Comparison of ENCODE assay signal across 1 cellular context in genomic region chr16:49574826-49575225, GRCh38.
TF ChIP-seq lines count a peak whose summit lies in the region.

No MANE protein-coding gene starts in this region.

TF ChIP-seq in H1, 55 proteins besides CTCF, POLR2A, EP300 and RAD21:
- TF ChIP-seq TBP (IDR thresholded peaks at IDR 0.05; ENCODE audit: low read depth, low read length) = no peak
- no peak for TF ChIP-seq TAF7 (optimal IDR thresholded peaks at IDR 0.05; ENCODE audit: borderline replicate concordance, low read depth, low read length)
- TF ChIP-seq NRF1 (IDR thresholded peaks at IDR 0.05; ENCODE audit: low read depth, low read length) = no peak
- no peak for TF ChIP-seq JUN (IDR thresholded peaks at IDR 0.05; ENCODE audit: low read depth, low read length)
- no peak for TF ChIP-seq SP4 (IDR thresholded peaks at IDR 0.05; ENCODE audit: low read length)
- TF ChIP-seq, protein P1, sequence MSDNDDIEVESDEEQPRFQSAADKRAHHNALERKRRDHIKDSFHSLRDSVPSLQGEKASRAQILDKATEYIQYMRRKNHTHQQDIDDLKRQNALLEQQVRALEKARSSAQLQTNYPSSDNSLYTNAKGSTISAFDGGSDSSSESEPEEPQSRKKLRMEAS (IDR thresholded peaks at IDR 0.05) = no peak
- TF ChIP-seq POLR2AphosphoS5 (IDR thresholded peaks at IDR 0.05; ENCODE audit: low read depth, low read length) = no peak
- TF ChIP-seq, protein P2, sequence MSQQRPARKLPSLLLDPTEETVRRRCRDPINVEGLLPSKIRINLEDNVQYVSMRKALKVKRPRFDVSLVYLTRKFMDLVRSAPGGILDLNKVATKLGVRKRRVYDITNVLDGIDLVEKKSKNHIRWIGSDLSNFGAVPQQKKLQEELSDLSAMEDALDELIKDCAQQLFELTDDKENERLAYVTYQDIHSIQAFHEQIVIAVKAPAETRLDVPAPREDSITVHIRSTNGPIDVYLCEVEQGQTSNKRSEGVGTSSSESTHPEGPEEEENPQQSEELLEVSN (IDR thresholded peaks at IDR 0.05) = no peak
- no peak for TF ChIP-seq YY1 (IDR thresholded peaks at IDR 0.05; ENCODE audit: low read depth, low read length)
- TF ChIP-seq SP1 (IDR thresholded peaks at IDR 0.05; ENCODE audit: low read depth, low read length) = no peak
- no peak for TF ChIP-seq SRF (IDR thresholded peaks at IDR 0.05; ENCODE audit: low read depth, low read length)
- no peak for TF ChIP-seq CHD7 (IDR thresholded peaks at IDR 0.05; ENCODE audit: insufficient replicate concordance, low read length)
- no peak for TF ChIP-seq JUND (IDR thresholded peaks at IDR 0.05; ENCODE audit: low read length)
- no peak for TF ChIP-seq RNF2 (IDR thresholded peaks at IDR 0.05; ENCODE audit: borderline replicate concordance, low read depth, low read length, missing control alignments, poor library complexity, severe bottlenecking)
- TF ChIP-seq SP2 (IDR thresholded peaks at IDR 0.05; ENCODE audit: low read length) = no peak
- TF ChIP-seq SIX5 (IDR thresholded peaks at IDR 0.05; ENCODE audit: low read depth, low read length) = no peak
- TF ChIP-seq KDM4A (IDR thresholded peaks at IDR 0.05; ENCODE audit: low read depth, low read length, severe bottlenecking) = no peak
- TF ChIP-seq POU5F1 (IDR thresholded peaks at IDR 0.05; ENCODE audit: low read depth, low read length) = no peak
